ENCODE assay signal across 8 cellular contexts in the genomic region with DNA sequence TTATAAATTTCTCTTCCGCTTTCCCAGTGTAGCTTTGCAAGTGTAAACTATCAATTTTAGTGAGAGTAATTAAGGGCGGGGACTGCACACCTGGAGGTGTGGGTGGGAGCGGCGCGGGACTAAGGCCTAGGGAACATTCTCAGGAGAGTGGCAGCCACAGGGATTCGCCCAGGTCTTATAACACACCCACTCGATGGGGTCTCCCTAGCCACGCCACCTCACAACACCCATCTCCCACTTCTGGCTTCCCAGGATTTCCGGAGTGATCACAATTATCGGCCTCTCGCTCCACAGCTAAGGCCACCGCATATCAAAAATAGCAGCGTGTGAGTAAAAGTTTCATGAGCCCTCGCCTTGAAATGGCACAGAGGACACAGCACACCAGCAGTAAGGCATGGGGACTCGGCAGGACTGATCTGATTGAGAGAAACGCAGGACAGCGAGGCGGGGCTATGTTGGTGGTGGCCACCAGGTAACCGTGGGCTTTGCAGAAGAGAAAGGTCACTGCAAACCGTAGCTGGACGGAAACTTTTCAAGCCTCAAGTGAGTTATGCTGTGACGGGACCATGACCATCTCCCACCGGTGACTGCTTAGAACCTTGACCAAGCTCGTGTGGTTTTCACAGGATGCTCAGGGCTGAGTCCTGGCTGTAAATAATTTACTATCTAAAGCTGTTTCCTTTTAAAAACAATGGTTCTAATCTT. TPM values are rescaled to one million over a fixed set of nuclear protein-coding genes. Genes with fewer than 3 reads are reported as not detected.
DNase-seq lines count a peak whose midpoint lies in the region; ATAC-seq, FAIRE-seq and TF ChIP-seq lines count a peak whose summit lies in the region.

No MANE protein-coding gene starts in this region.

- no peak overlapping the region for H3K27ac ChIP-seq in SJSA1
- peak overlapping the region; percentile 52 to 65 (median 62) for H3K27ac ChIP-seq in gastrocnemius medialis

- peak overlapping the region; percentile 95; the same call in 1 of the 2 replicates for H3K4me3 ChIP-seq in SJSA1
- peak overlapping the region; percentile 53 to 58 (median 56) for H3K4me3 ChIP-seq in gastrocnemius medialis

- no peak for FAIRE-seq in frontal cortex (lab: Jason Lieb, UNC)

- H3K27me3 ChIP-seq in SJSA1 (replicated peaks) (no peaks in the 10 kb centered on the region), gastrocnemius medialis (peaks cover 21 to 32% (median 26%) of the 10 kb centered on the region in 3 donors)

- H3K9me3 ChIP-seq in SJSA1 (replicated peaks), result 0 out of 2 replicates have a peak, but pooled peaks cover 3% of the 10 kb centered on the region
- H3K9me3 ChIP-seq in gastrocnemius medialis, result no peaks in the 10 kb centered on the region

- TF ChIP-seq CTCF in gastrocnemius medialis (IDR thresholded peaks at IDR 0.05 in 4 of 5, conservative IDR thresholded peaks at IDR 0.05 in 1 of 5), result no peak

- in situ Hi-C loops in gastrocnemius medialis (cut with MboI; ENCODE audit: low sequenced_read_pairs in 4 of 4), result no loop called here

- H3K36me3 ChIP-seq in SJSA1 (peaks cover 8% of the 10 kb centered on the region), gastrocnemius medialis (no peaks in the 10 kb centered on the region)

- H3K4me1 ChIP-seq in SJSA1 (replicated peaks) (peaks cover 13% of the 10 kb centered on the region), gastrocnemius medialis (no peaks in the 10 kb centered on the region)

- ATAC-seq in GM19395 (IDR thresholded peaks at IDR 0.05; ENCODE audit: unreplicated experiment) (peak; percentile 51), gastrocnemius medialis (no peak), HG02870 (IDR thresholded peaks at IDR 0.05; ENCODE audit: unreplicated experiment) (no peak)

- TF ChIP-seq POLR2A in gastrocnemius medialis (IDR thresholded peaks at IDR 0.05), result no peak

- intact Hi-C loops in gastrocnemius medialis (cut with DNase I; ENCODE audit: low total_unique reads), result loop anchor here (5.0 to 10.0 kb wide), 2 partner anchors 258 to 385 kb away; no protein-coding TSS in a partner anchor

- DNase-seq in SJSA1 (ENCODE audit: low read depth in 1 of 2, low spot score in 2 of 2), result no peak
- peak; percentile 7 for DNase-seq in hepatic stellate cell (ENCODE audit: low spot score)
- DNase-seq in gastrocnemius medialis, result no peak
- DNase-seq in stimulated activated CD4-positive, alpha-beta T cell treated with anti-CD3 and anti-CD28 coated beads, Interleukin-4, amount 100 ng/mL, for 24 hours, result no peak
- DNase-seq in frontal cortex (ENCODE audit: low spot score in 2 of 2), result no peak
- DNase-seq in stimulated activated CD4-positive, alpha-beta T cell treated with anti-CD3 and anti-CD28 coated beads, Interleukin-12 subunit alpha, Interleukin-12 subunit beta, amount 100 ng/mL, for 4 hours, result no peak

RNA-seq across cellular contexts. Expression of gene LPAR1, which starts 1.1 kb away (rescaled TPM):
- total RNA-seq in SJSA1 (2014; rRNA removed; shearing (Covaris generic)), result 8.0 and 21.7 TPM in 2 replicates
- 10 to 100 TPM in 2 of 4 donors, 1 to 10 TPM in 2; 5.5 to 20.2 (median 13.2) TPM for total RNA-seq in gastrocnemius medialis
- total RNA-seq in frontal cortex, result 24.5 TPM
